ENCODE assay signal across 1 cellular context in the genomic region with DNA sequence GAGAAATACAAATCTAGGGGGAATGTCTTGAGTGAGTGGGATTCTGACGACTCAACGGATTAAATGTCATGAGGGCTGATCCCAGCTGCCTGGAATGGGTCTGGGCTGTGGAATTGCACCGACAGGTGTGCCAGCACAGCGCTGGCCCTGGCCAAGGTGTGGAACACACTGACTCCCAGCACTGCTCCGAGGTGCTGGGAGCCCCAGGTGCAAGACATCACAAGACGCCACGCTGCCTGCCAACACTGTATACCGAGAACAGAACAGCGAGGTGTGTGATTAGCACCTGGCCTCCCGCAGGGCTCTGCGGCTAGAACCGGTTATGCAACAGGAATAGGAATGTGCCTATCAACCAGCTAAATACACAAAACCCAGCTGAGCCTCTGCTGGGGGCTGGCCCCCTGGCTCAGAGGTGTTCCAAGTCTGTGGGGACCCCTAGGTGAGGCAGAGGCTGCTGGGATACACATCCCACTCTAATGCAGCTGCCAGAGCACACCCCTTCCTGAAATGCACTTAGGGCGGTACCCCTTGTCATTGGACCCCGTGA.
TF ChIP-seq lines count a peak whose summit lies in the region.

No MANE protein-coding gene starts in this region.

TF ChIP-seq in HepG2, 621 proteins besides CTCF, POLR2A, EP300 and RAD21 (continued from another document and continues in another):
- TF ChIP-seq, protein P1, sequence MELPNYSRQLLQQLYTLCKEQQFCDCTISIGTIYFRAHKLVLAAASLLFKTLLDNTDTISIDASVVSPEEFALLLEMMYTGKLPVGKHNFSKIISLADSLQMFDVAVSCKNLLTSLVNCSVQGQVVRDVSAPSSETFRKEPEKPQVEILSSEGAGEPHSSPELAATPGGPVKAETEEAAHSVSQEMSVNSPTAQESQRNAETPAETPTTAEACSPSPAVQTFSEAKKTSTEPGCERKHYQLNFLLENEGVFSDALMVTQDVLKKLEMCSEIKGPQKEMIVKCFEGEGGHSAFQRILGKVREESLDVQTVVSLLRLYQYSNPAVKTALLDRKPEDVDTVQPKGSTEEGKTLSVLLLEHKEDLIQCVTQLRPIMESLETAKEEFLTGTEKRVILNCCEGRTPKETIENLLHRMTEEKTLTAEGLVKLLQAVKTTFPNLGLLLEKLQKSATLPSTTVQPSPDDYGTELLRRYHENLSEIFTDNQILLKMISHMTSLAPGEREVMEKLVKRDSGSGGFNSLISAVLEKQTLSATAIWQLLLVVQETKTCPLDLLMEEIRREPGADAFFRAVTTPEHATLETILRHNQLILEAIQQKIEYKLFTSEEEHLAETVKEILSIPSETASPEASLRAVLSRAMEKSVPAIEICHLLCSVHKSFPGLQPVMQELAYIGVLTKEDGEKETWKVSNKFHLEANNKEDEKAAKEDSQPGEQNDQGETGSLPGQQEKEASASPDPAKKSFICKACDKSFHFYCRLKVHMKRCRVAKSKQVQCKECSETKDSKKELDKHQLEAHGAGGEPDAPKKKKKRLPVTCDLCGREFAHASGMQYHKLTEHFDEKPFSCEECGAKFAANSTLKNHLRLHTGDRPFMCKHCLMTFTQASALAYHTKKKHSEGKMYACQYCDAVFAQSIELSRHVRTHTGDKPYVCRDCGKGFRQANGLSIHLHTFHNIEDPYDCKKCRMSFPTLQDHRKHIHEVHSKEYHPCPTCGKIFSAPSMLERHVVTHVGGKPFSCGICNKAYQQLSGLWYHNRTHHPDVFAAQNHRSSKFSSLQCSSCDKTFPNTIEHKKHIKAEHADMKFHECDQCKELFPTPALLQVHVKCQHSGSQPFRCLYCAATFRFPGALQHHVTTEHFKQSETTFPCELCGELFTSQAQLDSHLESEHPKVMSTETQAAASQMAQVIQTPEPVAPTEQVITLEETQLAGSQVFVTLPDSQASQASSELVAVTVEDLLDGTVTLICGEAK (IDR thresholded peaks at IDR 0.05): no peak
- TF ChIP-seq, protein P1 (CRISPR knock-in tag; IDR thresholded peaks at IDR 0.05): peak; percentile 16; the same call in 1 of the 2 replicates
- TF ChIP-seq FOXA3 (CRISPR knock-in tag; IDR thresholded peaks at IDR 0.05): peak; percentile 64
- TF ChIP-seq ZSCAN20 (CRISPR knock-in tag; IDR thresholded peaks at IDR 0.05; ENCODE audit: borderline replicate concordance): no peak
- no peak for TF ChIP-seq NFE2L1 (CRISPR knock-in tag; IDR thresholded peaks at IDR 0.05; ENCODE audit: borderline replicate concordance)
- TF ChIP-seq, protein P2, sequence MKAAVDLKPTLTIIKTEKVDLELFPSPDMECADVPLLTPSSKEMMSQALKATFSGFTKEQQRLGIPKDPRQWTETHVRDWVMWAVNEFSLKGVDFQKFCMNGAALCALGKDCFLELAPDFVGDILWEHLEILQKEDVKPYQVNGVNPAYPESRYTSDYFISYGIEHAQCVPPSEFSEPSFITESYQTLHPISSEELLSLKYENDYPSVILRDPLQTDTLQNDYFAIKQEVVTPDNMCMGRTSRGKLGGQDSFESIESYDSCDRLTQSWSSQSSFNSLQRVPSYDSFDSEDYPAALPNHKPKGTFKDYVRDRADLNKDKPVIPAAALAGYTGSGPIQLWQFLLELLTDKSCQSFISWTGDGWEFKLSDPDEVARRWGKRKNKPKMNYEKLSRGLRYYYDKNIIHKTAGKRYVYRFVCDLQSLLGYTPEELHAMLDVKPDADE (CRISPR knock-in tag; IDR thresholded peaks at IDR 0.05): no peak
- no peak for TF ChIP-seq ZC3H13 (CRISPR knock-in tag; IDR thresholded peaks at IDR 0.05)
- TF ChIP-seq ZNF781 (CRISPR knock-in tag; IDR thresholded peaks at IDR 0.05; ENCODE audit: borderline replicate concordance, not compliant biosample characterization): no peak
- peak; percentile 52; the same call in 1 of the 2 replicates for TF ChIP-seq YEATS4 (CRISPR knock-in tag; IDR thresholded peaks at IDR 0.05; ENCODE audit: borderline replicate concordance)
- no peak for TF ChIP-seq ZNF292 (CRISPR knock-in tag; IDR thresholded peaks at IDR 0.05; ENCODE audit: borderline replicate concordance, low read depth)
- TF ChIP-seq KAT8 (CRISPR knock-in tag; IDR thresholded peaks at IDR 0.05): peak; percentile 66
- TF ChIP-seq ZNF343 (CRISPR knock-in tag; IDR thresholded peaks at IDR 0.05): 0 out of 2 replicates have a peak, but pooled peaks have one; percentile 5
- TF ChIP-seq, protein P3, sequence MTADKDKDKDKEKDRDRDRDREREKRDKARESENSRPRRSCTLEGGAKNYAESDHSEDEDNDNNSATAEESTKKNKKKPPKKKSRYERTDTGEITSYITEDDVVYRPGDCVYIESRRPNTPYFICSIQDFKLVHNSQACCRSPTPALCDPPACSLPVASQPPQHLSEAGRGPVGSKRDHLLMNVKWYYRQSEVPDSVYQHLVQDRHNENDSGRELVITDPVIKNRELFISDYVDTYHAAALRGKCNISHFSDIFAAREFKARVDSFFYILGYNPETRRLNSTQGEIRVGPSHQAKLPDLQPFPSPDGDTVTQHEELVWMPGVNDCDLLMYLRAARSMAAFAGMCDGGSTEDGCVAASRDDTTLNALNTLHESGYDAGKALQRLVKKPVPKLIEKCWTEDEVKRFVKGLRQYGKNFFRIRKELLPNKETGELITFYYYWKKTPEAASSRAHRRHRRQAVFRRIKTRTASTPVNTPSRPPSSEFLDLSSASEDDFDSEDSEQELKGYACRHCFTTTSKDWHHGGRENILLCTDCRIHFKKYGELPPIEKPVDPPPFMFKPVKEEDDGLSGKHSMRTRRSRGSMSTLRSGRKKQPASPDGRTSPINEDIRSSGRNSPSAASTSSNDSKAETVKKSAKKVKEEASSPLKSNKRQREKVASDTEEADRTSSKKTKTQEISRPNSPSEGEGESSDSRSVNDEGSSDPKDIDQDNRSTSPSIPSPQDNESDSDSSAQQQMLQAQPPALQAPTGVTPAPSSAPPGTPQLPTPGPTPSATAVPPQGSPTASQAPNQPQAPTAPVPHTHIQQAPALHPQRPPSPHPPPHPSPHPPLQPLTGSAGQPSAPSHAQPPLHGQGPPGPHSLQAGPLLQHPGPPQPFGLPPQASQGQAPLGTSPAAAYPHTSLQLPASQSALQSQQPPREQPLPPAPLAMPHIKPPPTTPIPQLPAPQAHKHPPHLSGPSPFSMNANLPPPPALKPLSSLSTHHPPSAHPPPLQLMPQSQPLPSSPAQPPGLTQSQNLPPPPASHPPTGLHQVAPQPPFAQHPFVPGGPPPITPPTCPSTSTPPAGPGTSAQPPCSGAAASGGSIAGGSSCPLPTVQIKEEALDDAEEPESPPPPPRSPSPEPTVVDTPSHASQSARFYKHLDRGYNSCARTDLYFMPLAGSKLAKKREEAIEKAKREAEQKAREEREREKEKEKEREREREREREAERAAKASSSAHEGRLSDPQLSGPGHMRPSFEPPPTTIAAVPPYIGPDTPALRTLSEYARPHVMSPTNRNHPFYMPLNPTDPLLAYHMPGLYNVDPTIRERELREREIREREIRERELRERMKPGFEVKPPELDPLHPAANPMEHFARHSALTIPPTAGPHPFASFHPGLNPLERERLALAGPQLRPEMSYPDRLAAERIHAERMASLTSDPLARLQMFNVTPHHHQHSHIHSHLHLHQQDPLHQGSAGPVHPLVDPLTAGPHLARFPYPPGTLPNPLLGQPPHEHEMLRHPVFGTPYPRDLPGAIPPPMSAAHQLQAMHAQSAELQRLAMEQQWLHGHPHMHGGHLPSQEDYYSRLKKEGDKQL (CRISPR knock-in tag; IDR thresholded peaks at IDR 0.05; ENCODE audit: low read depth): no peak
- TF ChIP-seq GTF2F1 (IDR thresholded peaks at IDR 0.05; ENCODE audit: low read length): no peak
- no peak for TF ChIP-seq MATR3 (CRISPR knock-in tag; IDR thresholded peaks at IDR 0.05)
- no peak for TF ChIP-seq ZZZ3 (CRISPR knock-in tag; IDR thresholded peaks at IDR 0.05; ENCODE audit: borderline replicate concordance)
- TF ChIP-seq, protein P4, sequence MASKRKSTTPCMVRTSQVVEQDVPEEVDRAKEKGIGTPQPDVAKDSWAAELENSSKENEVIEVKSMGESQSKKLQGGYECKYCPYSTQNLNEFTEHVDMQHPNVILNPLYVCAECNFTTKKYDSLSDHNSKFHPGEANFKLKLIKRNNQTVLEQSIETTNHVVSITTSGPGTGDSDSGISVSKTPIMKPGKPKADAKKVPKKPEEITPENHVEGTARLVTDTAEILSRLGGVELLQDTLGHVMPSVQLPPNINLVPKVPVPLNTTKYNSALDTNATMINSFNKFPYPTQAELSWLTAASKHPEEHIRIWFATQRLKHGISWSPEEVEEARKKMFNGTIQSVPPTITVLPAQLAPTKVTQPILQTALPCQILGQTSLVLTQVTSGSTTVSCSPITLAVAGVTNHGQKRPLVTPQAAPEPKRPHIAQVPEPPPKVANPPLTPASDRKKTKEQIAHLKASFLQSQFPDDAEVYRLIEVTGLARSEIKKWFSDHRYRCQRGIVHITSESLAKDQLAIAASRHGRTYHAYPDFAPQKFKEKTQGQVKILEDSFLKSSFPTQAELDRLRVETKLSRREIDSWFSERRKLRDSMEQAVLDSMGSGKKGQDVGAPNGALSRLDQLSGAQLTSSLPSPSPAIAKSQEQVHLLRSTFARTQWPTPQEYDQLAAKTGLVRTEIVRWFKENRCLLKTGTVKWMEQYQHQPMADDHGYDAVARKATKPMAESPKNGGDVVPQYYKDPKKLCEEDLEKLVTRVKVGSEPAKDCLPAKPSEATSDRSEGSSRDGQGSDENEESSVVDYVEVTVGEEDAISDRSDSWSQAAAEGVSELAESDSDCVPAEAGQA (IDR thresholded peaks at IDR 0.05; ENCODE audit: low read depth): no peak
- TF ChIP-seq, protein P4 (CRISPR knock-in tag; IDR thresholded peaks at IDR 0.05; ENCODE audit: borderline replicate concordance): no peak
- 0 out of 2 replicates have a peak, but pooled peaks have one; percentile 36 for TF ChIP-seq ZFP90 (CRISPR knock-in tag; IDR thresholded peaks at IDR 0.05; ENCODE audit: borderline replicate concordance)
- TF ChIP-seq, protein P5, sequence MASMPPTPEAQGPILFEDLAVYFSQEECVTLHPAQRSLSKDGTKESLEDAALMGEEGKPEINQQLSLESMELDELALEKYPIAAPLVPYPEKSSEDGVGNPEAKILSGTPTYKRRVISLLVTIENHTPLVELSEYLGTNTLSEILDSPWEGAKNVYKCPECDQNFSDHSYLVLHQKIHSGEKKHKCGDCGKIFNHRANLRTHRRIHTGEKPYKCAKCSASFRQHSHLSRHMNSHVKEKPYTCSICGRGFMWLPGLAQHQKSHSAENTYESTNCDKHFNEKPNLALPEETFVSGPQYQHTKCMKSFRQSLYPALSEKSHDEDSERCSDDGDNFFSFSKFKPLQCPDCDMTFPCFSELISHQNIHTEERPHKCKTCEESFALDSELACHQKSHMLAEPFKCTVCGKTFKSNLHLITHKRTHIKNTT (CRISPR knock-in tag; IDR thresholded peaks at IDR 0.05): no peak
- TF ChIP-seq JUNB (CRISPR knock-in tag; IDR thresholded peaks at IDR 0.05; ENCODE audit: borderline replicate concordance): no peak
- TF ChIP-seq, protein P6, sequence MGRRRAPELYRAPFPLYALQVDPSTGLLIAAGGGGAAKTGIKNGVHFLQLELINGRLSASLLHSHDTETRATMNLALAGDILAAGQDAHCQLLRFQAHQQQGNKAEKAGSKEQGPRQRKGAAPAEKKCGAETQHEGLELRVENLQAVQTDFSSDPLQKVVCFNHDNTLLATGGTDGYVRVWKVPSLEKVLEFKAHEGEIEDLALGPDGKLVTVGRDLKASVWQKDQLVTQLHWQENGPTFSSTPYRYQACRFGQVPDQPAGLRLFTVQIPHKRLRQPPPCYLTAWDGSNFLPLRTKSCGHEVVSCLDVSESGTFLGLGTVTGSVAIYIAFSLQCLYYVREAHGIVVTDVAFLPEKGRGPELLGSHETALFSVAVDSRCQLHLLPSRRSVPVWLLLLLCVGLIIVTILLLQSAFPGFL (CRISPR knock-in tag; IDR thresholded peaks at IDR 0.05): no peak
